ENCODE assay signal across 7 cellular contexts in genomic region chr7:76582848-76583631, GRCh38. TPM values are rescaled to one million over a fixed set of nuclear protein-coding genes. Genes with fewer than 3 reads are reported as not detected.
DNase-seq lines count a peak whose midpoint lies in the region; ATAC-seq, FAIRE-seq and TF ChIP-seq lines count a peak whose summit lies in the region.
"Not testable (repeated sequence)": the region's sequence is repeated elsewhere in the genome, so short reads cannot be mapped to it uniquely, and the experiment has no call there.

No MANE protein-coding gene starts in this region.

- peak; percentile 89 for DNase-seq in NCI-H226
- peak; percentile 80 for DNase-seq in astrocyte of the cerebellum (ENCODE audit: low read depth)
- peak; percentile 88 for DNase-seq in fibroblast of the aortic adventitia (ENCODE audit: low read depth)
- peak; percentile 72 for DNase-seq in lower lobe of right lung
- peak; percentile 67 to 85 for DNase-seq in gastrocnemius medialis

- not testable (repeated sequence) for H3K27me3 ChIP-seq in lower lobe of right lung (ENCODE audit: low read depth); gastrocnemius medialis

- H3K4me3 ChIP-seq in astrocyte of the cerebellum (ENCODE audit: low read depth, low read length); fibroblast of the aortic adventitia (ENCODE audit: low read depth, low read length); lower lobe of right lung; gastrocnemius medialis: not testable (repeated sequence)

- H3K36me3 ChIP-seq in lower lobe of right lung, gastrocnemius medialis: not testable (repeated sequence)

- not testable (repeated sequence) for H3K9me3 ChIP-seq in lower lobe of right lung, gastrocnemius medialis

- not testable (repeated sequence) for TF ChIP-seq POLR2A in gastrocnemius medialis (IDR thresholded peaks at IDR 0.05)

- in situ Hi-C loops in astrocyte of the cerebellum (cut with HindIII; ENCODE audit: low sequenced_read_pairs); gastrocnemius medialis (cut with MboI; ENCODE audit: low sequenced_read_pairs in 4 of 4): not testable (repeated sequence)

- not testable (repeated sequence) for TF ChIP-seq CTCF in astrocyte of the cerebellum (IDR thresholded peaks at IDR 0.05; ENCODE audit: low read depth, low read length, missing control alignments); fibroblast of the aortic adventitia (IDR thresholded peaks at IDR 0.05; ENCODE audit: insufficient read depth, low read length); lower lobe of right lung (IDR thresholded peaks at IDR 0.05); gastrocnemius medialis (IDR thresholded peaks at IDR 0.05 in 4 of 5, conservative IDR thresholded peaks at IDR 0.05 in 1 of 5)

- peak; percentile 93 for ATAC-seq in activated CD4-positive, CD25-positive, alpha-beta regulatory T cell treated with anti-CD3 and anti-CD28 coated beads, Interleukin-2, amount 50 U/mL, for 24 hours
- ATAC-seq in lower lobe of right lung (peak; percentile 99), gastrocnemius medialis (peak; percentile 99 to 100)

- H3K4me1 ChIP-seq in lower lobe of right lung, result peaks cover 43% of the 10 kb centered on the region
- peaks cover 23 to 43% of the 10 kb centered on the region in 2 donors for H3K4me1 ChIP-seq in gastrocnemius medialis

- intact Hi-C loops in lower lobe of right lung (cut with DNase I); gastrocnemius medialis (cut with DNase I; ENCODE audit: low total_unique reads): not testable (repeated sequence)

- peak overlapping the region; percentile 67 for H3K27ac ChIP-seq in lower lobe of right lung
- peak overlapping the region; percentile 68 to 77 (median 72) for H3K27ac ChIP-seq in gastrocnemius medialis

- peak; percentile 6 for FAIRE-seq in G401.6 (lab: Jason Lieb, UNC)

RNA-seq across cellular contexts. Expression of gene SPDYE16, which starts 39.9 kb away (rescaled TPM):
- total RNA-seq in fibroblast of the aortic adventitia (ENCODE audit: low replicate concordance) (0.09 and 0.33 TPM in 2 replicates), lower lobe of right lung (0.18 TPM), gastrocnemius medialis (under 1 TPM in 1 of 4 donors, not detected in 3; 0.31 TPM)

RNA-seq across cellular contexts. Expression of gene POMZP3, which starts 44.0 kb away (rescaled TPM):
- total RNA-seq in fibroblast of the aortic adventitia (ENCODE audit: low replicate concordance) (7.7 and 9.6 TPM in 2 replicates), lower lobe of right lung (10.8 TPM), gastrocnemius medialis (1 to 10 TPM; 3.3 to 8.1 (median 5.7) TPM)
